ENCODE assay signal across 18 cellular contexts in genomic region chr2:225416616-225417367, GRCh38. TPM values are rescaled to one million over a fixed set of nuclear protein-coding genes. Genes with fewer than 3 reads are reported as not detected.
A peak's percentile ranks its signal among the peaks of the same experiment; 100 is the strongest.
DNase-seq lines count a peak whose midpoint lies in the region; ATAC-seq and TF ChIP-seq lines count a peak whose summit lies in the region.
"Had no signal": no experiment of that assay in that cellular context is flagged by ENCODE, and none has a peak within 500 bp of the region (broad histone marks: within the 10 kb centered on the region; RNA-seq: fewer than 3 reads in every experiment).

No MANE protein-coding gene starts in this region.

- TF ChIP-seq CTCF in choroid plexus epithelial cell (conservative IDR thresholded peaks at IDR 0.05; ENCODE audit: low read depth, low read length) (no peak), right lobe of liver (IDR thresholded peaks at IDR 0.05) (no peak)

- no peak for TF ChIP-seq POLR2A in right lobe of liver (IDR thresholded peaks at IDR 0.05)

- no peak overlapping the region for H3K4me3 Mint-ChIP-seq in stimulated activated naive B cell treated with anti-CD40 and anti-IgM and Interleukin-4, amounts not matched to agents 10 μg/mL and 1 μg/mL and 100 μg/mL, for 72 hours
- H3K4me3 Mint-ChIP-seq: B cell; CD4-positive, alpha-beta T cell; CD8-positive, alpha-beta T cell had no signal

- no peaks in the 10 kb centered on the region for H3K27me3 Mint-ChIP-seq in stimulated activated naive B cell treated with anti-CD40 and anti-IgM and Interleukin-4, amounts not matched to agents 10 μg/mL and 1 μg/mL and 100 μg/mL, for 72 hours

- no peaks in the 10 kb centered on the region for H3K36me3 ChIP-seq in right lobe of liver
- H3K36me3 ChIP-seq: BLaER1 treated with 17β-estradiol and CSF1 and Interleukin-3, amounts not matched to agents 10 nM and 100 nM had no signal

- H3K27me3 ChIP-seq in right lobe of liver = no peaks in the 10 kb centered on the region
- H3K27me3 ChIP-seq: BLaER1 treated with 17β-estradiol and CSF1 and Interleukin-3, amounts not matched to agents 10 nM and 100 nM had no signal

- ATAC-seq in HG02610 (IDR thresholded peaks at IDR 0.05; ENCODE audit: unreplicated experiment) (peak; percentile 55), GM19463 (IDR thresholded peaks at IDR 0.05; ENCODE audit: unreplicated experiment) (no peak), right lobe of liver (no peak)
- peak; percentile 80 to 81 for ATAC-seq in stimulated activated naive B cell treated with anti-CD40 and anti-IgM and Interleukin-4, amounts not matched to agents 10 μg/mL and 1 μg/mL and 100 μg/mL, for 72 hours (replicated peaks)
- ATAC-seq: A549; CD8-positive, alpha-beta T cell; GM12878 had no signal

- H3K4me3 ChIP-seq in choroid plexus epithelial cell (ENCODE audit: low read depth, low read length) (no peak overlapping the region), right lobe of liver (no peak overlapping the region)
- H3K4me3 ChIP-seq: A549; BLaER1 treated with 17β-estradiol and CSF1 and Interleukin-3, amounts not matched to agents 10 nM and 100 nM; GM12878 had no signal

- H3K4me1 Mint-ChIP-seq in stimulated activated naive B cell treated with anti-CD40 and anti-IgM and Interleukin-4, amounts not matched to agents 10 μg/mL and 1 μg/mL and 100 μg/mL, for 72 hours = no peaks in the 10 kb centered on the region
- H3K4me1 Mint-ChIP-seq: B cell had no signal

- peak; percentile 2 for DNase-seq in choroid plexus epithelial cell (ENCODE audit: low read depth)
- DNase-seq in stimulated activated naive B cell treated with anti-CD40 and anti-IgM and Interleukin-4, amounts not matched to agents 10 μg/mL and 1 μg/mL and 100 μg/mL, for 72 hours = no peak
- DNase-seq in right lobe of liver = no peak
- DNase-seq: AML-193; Caco-2; Calu3; CD4-positive, alpha-beta T cell; CD8-positive, alpha-beta T cell; DMS79 treated with DMSO at 0.1 percent for 48 hours had no signal

- intact Hi-C loops in right lobe of liver (cut with DNase I) = no loop called here

- H3K27ac ChIP-seq in right lobe of liver = no peak overlapping the region
- H3K27ac ChIP-seq: 22Rv1; A549; BLaER1 treated with 17β-estradiol and CSF1 and Interleukin-3, amounts not matched to agents 10 nM and 100 nM; C4-2B had no signal

- no peaks in the 10 kb centered on the region for H3K36me3 Mint-ChIP-seq in stimulated activated naive B cell treated with anti-CD40 and anti-IgM and Interleukin-4, amounts not matched to agents 10 μg/mL and 1 μg/mL and 100 μg/mL, for 72 hours
- H3K36me3 Mint-ChIP-seq: CD8-positive, alpha-beta T cell had no signal

- 37% methylated on average over 3 of the region's 3 CpGs for WGBS in right lobe of liver (ENCODE audit: insufficient coverage, low coverage, low lambda C conversion rate, missing lambda C conversion rate)

- H3K4me1 ChIP-seq in right lobe of liver = no peaks in the 10 kb centered on the region
- H3K4me1 ChIP-seq: A549; BLaER1 treated with 17β-estradiol and CSF1 and Interleukin-3, amounts not matched to agents 10 nM and 100 nM; Caco-2 had no signal

- H3K9me3 Mint-ChIP-seq in stimulated activated naive B cell treated with anti-CD40 and anti-IgM and Interleukin-4, amounts not matched to agents 10 μg/mL and 1 μg/mL and 100 μg/mL, for 72 hours = no peaks in the 10 kb centered on the region
- H3K9me3 Mint-ChIP-seq: CD4-positive, alpha-beta T cell; CD8-positive, alpha-beta T cell had no signal

- H3K9me3 ChIP-seq in right lobe of liver = no peaks in the 10 kb centered on the region
- H3K9me3 ChIP-seq: A549; BLaER1 treated with 17β-estradiol and CSF1 and Interleukin-3, amounts not matched to agents 10 nM and 100 nM; Caco-2 had no signal

- H3K27ac Mint-ChIP-seq in stimulated activated naive B cell treated with anti-CD40 and anti-IgM and Interleukin-4, amounts not matched to agents 10 μg/mL and 1 μg/mL and 100 μg/mL, for 72 hours = peak overlapping the region; percentile 32
- H3K27ac Mint-ChIP-seq: B cell; CD4-positive, alpha-beta T cell; CD8-positive, alpha-beta T cell had no signal

RNA-seq across cellular contexts. Expression of gene NYAP2, which starts 17.3 kb away (rescaled TPM):
- not detected for total RNA-seq in right lobe of liver
- total RNA-seq: A172; CD4-positive, alpha-beta T cell; CD8-positive, alpha-beta T cell; GM12878 had no signal

Comparison
In these comparisons a context has a peak if more than half of its experiments do, and no peak if none do; other contexts are left out.
1. ATAC-seq: peak in HG02610 (single experiment) and stimulated activated naive B cell treated with anti-CD40 and anti-IgM and Interleukin-4, amounts not matched to agents 10 μg/mL and 1 μg/mL and 100 μg/mL, for 72 hours (2 of 2); none in GM19463 (single experiment) and right lobe of liver (0 of 4).